Comparison of ENCODE assay signal across 1 cellular context in the genomic region with DNA sequence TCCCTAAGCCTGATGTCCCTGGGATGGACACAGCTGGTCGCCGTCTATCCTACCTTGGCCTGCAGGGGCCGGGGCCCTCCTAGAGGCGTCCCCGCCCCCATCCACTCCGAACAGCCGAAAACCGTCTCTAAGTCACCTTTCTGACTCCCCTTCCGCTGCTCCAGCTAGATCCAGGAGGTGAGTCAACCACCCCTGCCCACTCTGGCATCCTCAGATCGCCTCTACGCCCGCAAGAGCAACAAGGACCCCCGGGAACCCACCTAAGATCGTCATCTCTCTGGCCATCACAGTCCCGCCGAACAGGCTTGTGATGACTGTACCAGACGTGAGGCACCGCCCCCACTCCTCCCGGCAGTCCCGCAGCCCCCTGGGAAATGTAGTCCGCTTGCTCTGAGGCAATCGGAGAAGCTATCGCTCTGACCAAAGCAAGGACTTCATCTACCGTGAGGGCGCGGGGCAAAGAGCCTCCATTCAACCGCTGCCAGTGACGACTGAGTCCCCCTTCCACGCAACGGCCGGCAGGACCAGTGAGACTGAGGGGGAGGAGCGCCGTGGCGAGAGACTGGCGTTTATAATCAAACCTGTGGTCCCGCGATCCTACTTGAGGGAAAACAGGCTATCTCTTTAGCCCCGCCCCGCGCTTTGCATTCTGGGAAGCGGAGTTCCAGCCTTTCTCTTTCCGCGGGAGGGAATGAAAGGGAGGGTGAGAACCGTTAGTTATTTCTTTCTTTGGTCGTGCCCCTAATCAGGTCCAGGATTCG.
TF ChIP-seq lines count a peak whose summit lies in the region.

A gene with protein sequence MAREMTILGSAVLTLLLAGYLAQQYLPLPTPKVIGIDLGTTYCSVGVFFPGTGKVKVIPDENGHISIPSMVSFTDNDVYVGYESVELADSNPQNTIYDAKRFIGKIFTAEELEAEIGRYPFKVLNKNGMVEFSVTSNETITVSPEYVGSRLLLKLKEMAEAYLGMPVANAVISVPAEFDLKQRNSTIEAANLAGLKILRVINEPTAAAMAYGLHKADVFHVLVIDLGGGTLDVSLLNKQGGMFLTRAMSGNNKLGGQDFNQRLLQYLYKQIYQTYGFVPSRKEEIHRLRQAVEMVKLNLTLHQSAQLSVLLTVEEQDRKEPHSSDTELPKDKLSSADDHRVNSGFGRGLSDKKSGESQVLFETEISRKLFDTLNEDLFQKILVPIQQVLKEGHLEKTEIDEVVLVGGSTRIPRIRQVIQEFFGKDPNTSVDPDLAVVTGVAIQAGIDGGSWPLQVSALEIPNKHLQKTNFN (minus strand): TSS at position 312 of the 761 bp plus-strand sequence. CDS start 27 bp downstream, at position 285.

TF ChIP-seq in HepG2, 621 proteins besides CTCF, POLR2A, EP300 and RAD21 (continued from another document and continues in another):
- TF ChIP-seq CREB1 (IDR thresholded peaks at IDR 0.05): peak; percentile 90
- peak; percentile 92 for TF ChIP-seq CREB1 (CRISPR knock-in tag; IDR thresholded peaks at IDR 0.05)
- TF ChIP-seq SIX1 (CRISPR knock-in tag; IDR thresholded peaks at IDR 0.05; ENCODE audit: borderline replicate concordance): no peak
- TF ChIP-seq ETV6 (CRISPR knock-in tag; conservative IDR thresholded peaks at IDR 0.05): no peak
- peak; percentile 21; the same call in 1 of the 2 replicates for TF ChIP-seq CREBL2 (CRISPR knock-in tag; IDR thresholded peaks at IDR 0.05; ENCODE audit: borderline replicate concordance)
- no peak; the same call in 1 of the 2 replicates for TF ChIP-seq RBFOX2 (IDR thresholded peaks at IDR 0.05; ENCODE audit: low read depth, low read length)
- no peak; the same call in 1 of the 2 replicates for TF ChIP-seq BCL6 (CRISPR knock-in tag; IDR thresholded peaks at IDR 0.05)
- no peak for TF ChIP-seq ZNF576 (CRISPR knock-in tag; IDR thresholded peaks at IDR 0.05)
- TF ChIP-seq ZEB1 (IDR thresholded peaks at IDR 0.05; ENCODE audit: insufficient replicate concordance, low read depth): no peak
- TF ChIP-seq ISX (CRISPR knock-in tag; conservative IDR thresholded peaks at IDR 0.05): no peak
- TF ChIP-seq JUN (CRISPR knock-in tag; IDR thresholded peaks at IDR 0.05): no peak
- TF ChIP-seq, protein P1, sequence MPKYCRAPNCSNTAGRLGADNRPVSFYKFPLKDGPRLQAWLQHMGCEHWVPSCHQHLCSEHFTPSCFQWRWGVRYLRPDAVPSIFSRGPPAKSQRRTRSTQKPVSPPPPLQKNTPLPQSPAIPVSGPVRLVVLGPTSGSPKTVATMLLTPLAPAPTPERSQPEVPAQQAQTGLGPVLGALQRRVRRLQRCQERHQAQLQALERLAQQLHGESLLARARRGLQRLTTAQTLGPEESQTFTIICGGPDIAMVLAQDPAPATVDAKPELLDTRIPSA (CRISPR knock-in tag; IDR thresholded peaks at IDR 0.05; ENCODE audit: borderline replicate concordance): no peak
- TF ChIP-seq, protein P2, sequence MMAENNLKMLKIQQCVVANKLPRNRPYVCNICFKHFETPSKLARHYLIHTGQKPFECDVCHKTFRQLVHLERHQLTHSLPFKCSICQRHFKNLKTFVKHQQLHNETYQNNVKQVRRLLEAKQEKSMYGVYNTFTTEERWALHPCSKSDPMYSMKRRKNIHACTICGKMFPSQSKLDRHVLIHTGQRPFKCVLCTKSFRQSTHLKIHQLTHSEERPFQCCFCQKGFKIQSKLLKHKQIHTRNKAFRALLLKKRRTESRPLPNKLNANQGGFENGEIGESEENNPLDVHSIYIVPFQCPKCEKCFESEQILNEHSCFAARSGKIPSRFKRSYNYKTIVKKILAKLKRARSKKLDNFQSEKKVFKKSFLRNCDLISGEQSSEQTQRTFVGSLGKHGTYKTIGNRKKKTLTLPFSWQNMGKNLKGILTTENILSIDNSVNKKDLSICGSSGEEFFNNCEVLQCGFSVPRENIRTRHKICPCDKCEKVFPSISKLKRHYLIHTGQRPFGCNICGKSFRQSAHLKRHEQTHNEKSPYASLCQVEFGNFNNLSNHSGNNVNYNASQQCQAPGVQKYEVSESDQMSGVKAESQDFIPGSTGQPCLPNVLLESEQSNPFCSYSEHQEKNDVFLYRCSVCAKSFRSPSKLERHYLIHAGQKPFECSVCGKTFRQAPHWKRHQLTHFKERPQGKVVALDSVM (CRISPR knock-in tag; IDR thresholded peaks at IDR 0.05): no peak
- TF ChIP-seq NR2F6 (IDR thresholded peaks at IDR 0.05): no peak
- TF ChIP-seq NR2F6 (CRISPR knock-in tag; IDR thresholded peaks at IDR 0.05): no peak
- TF ChIP-seq CREM (IDR thresholded peaks at IDR 0.05): peak; percentile 98
- no peak for TF ChIP-seq CREM (CRISPR knock-in tag; IDR thresholded peaks at IDR 0.05)
- TF ChIP-seq, protein P3, sequence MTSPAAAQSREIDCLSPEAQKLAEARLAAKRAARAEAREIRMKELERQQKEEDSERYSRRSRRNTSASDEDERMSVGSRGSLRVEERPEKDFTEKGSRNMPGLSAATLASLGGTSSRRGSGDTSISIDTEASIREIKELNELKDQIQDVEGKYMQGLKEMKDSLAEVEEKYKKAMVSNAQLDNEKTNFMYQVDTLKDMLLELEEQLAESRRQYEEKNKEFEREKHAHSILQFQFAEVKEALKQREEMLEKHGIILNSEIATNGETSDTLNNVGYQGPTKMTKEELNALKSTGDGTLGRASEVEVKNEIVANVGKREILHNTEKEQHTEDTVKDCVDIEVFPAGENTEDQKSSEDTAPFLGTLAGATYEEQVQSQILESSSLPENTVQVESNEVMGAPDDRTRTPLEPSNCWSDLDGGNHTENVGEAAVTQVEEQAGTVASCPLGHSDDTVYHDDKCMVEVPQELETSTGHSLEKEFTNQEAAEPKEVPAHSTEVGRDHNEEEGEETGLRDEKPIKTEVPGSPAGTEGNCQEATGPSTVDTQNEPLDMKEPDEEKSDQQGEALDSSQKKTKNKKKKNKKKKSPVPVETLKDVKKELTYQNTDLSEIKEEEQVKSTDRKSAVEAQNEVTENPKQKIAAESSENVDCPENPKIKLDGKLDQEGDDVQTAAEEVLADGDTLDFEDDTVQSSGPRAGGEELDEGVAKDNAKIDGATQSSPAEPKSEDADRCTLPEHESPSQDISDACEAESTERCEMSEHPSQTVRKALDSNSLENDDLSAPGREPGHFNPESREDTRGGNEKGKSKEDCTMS (CRISPR knock-in tag; conservative IDR thresholded peaks at IDR 0.05): no peak
- TF ChIP-seq ZNF431 (CRISPR knock-in tag; IDR thresholded peaks at IDR 0.05; ENCODE audit: borderline replicate concordance, low read depth): no peak
- TF ChIP-seq MAFF (IDR thresholded peaks at IDR 0.05; ENCODE audit: low read depth, low read length): no peak
- no peak for TF ChIP-seq ZNF382 (CRISPR knock-in tag; IDR thresholded peaks at IDR 0.05; ENCODE audit: borderline replicate concordance)
- no peak for TF ChIP-seq ZNF883 (CRISPR knock-in tag; IDR thresholded peaks at IDR 0.05; ENCODE audit: not compliant biosample characterization)
- no peak for TF ChIP-seq ZNF3 (CRISPR knock-in tag; IDR thresholded peaks at IDR 0.05)
- TF ChIP-seq ZNF879 (CRISPR knock-in tag; IDR thresholded peaks at IDR 0.05): no peak
- peak; percentile 73 for TF ChIP-seq TBL1XR1 (IDR thresholded peaks at IDR 0.05; ENCODE audit: borderline replicate concordance, low read length, partially characterized antibody)
- TF ChIP-seq PCBP2 (optimal IDR thresholded peaks at IDR 0.05; ENCODE audit: low read depth, low read length, poor library complexity, severe bottlenecking): no peak
- no peak for TF ChIP-seq ZNF713 (CRISPR knock-in tag; IDR thresholded peaks at IDR 0.05)
- no peak for TF ChIP-seq ZNF557 (CRISPR knock-in tag; IDR thresholded peaks at IDR 0.05)
- TF ChIP-seq, protein P4, sequence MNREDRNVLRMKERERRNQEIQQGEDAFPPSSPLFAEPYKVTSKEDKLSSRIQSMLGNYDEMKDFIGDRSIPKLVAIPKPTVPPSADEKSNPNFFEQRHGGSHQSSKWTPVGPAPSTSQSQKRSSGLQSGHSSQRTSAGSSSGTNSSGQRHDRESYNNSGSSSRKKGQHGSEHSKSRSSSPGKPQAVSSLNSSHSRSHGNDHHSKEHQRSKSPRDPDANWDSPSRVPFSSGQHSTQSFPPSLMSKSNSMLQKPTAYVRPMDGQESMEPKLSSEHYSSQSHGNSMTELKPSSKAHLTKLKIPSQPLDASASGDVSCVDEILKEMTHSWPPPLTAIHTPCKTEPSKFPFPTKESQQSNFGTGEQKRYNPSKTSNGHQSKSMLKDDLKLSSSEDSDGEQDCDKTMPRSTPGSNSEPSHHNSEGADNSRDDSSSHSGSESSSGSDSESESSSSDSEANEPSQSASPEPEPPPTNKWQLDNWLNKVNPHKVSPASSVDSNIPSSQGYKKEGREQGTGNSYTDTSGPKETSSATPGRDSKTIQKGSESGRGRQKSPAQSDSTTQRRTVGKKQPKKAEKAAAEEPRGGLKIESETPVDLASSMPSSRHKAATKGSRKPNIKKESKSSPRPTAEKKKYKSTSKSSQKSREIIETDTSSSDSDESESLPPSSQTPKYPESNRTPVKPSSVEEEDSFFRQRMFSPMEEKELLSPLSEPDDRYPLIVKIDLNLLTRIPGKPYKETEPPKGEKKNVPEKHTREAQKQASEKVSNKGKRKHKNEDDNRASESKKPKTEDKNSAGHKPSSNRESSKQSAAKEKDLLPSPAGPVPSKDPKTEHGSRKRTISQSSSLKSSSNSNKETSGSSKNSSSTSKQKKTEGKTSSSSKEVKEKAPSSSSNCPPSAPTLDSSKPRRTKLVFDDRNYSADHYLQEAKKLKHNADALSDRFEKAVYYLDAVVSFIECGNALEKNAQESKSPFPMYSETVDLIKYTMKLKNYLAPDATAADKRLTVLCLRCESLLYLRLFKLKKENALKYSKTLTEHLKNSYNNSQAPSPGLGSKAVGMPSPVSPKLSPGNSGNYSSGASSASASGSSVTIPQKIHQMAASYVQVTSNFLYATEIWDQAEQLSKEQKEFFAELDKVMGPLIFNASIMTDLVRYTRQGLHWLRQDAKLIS (CRISPR knock-in tag; IDR thresholded peaks at IDR 0.05): no peak
- TF ChIP-seq ZNF224 (CRISPR knock-in tag; IDR thresholded peaks at IDR 0.05): no peak
- peak; percentile 98 for TF ChIP-seq THAP11 (CRISPR knock-in tag; IDR thresholded peaks at IDR 0.05)
- TF ChIP-seq ZNF563 (CRISPR knock-in tag; IDR thresholded peaks at IDR 0.05): no peak
- TF ChIP-seq HMGXB4 (CRISPR knock-in tag; IDR thresholded peaks at IDR 0.05; ENCODE audit: borderline replicate concordance in 1 of 2, low read depth in 1 of 2): peak in 1 of 2 experiments; percentile 11; a peak in 1 of 4 replicates
- no peak for TF ChIP-seq FOXP4 (CRISPR knock-in tag; IDR thresholded peaks at IDR 0.05)
- peak; percentile 39; the same call in 1 of the 2 replicates for TF ChIP-seq MAX (IDR thresholded peaks at IDR 0.05)
- TF ChIP-seq KMT2A (CRISPR knock-in tag; IDR thresholded peaks at IDR 0.05): no peak; the same call in 1 of the 2 replicates
- no peak for TF ChIP-seq ZBTB34 (CRISPR knock-in tag; IDR thresholded peaks at IDR 0.05)
- TF ChIP-seq, protein P5, sequence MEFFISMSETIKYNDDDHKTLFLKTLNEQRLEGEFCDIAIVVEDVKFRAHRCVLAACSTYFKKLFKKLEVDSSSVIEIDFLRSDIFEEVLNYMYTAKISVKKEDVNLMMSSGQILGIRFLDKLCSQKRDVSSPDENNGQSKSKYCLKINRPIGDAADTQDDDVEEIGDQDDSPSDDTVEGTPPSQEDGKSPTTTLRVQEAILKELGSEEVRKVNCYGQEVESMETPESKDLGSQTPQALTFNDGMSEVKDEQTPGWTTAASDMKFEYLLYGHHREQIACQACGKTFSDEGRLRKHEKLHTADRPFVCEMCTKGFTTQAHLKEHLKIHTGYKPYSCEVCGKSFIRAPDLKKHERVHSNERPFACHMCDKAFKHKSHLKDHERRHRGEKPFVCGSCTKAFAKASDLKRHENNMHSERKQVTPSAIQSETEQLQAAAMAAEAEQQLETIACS (CRISPR knock-in tag; IDR thresholded peaks at IDR 0.05): no peak
- TF ChIP-seq SOX5 (CRISPR knock-in tag; IDR thresholded peaks at IDR 0.05; ENCODE audit: borderline replicate concordance): peak; percentile 17; the same call in 1 of the 2 replicates
- peak; percentile 81 for TF ChIP-seq GABPB1 (CRISPR knock-in tag; IDR thresholded peaks at IDR 0.05)
- no peak for TF ChIP-seq ZNF484 (CRISPR knock-in tag; IDR thresholded peaks at IDR 0.05; ENCODE audit: borderline replicate concordance, low read depth)
